ENCODE assay signal across 28 cellular contexts in genomic region chr2:198776616-198777406, GRCh38.
"Had no signal": no experiment of that assay in that cellular context is flagged by ENCODE, and none has a peak within 500 bp of the region (broad histone marks: within the 10 kb centered on the region; RNA-seq: fewer than 3 reads in every experiment).

No MANE protein-coding gene starts in this region.

- ATAC-seq: activated CD8-positive, alpha-beta T cell treated with anti-CD3 and anti-CD28 coated beads for 36 hours; activated T-cell treated with anti-CD3 and anti-CD28 coated beads, Interleukin-2, amount 50 U/mL, for 4 hours; activated T-helper 17 cell treated with anti-CD3 and anti-CD28 coated beads, Interleukin-2, amount 50 U/mL, for 72 hours; gastroesophageal sphincter; T-helper 17 cell had no signal

- DNase-seq: activated B cell treated with CpG ODN at 0.5 μM for 24 hours; activated CD4-positive, alpha-beta T cell treated with anti-CD3 and anti-CD28 coated beads for 48 hours; activated CD4-positive, alpha-beta T cell treated with anti-CD3 and anti-CD28 coated beads, Interleukin-2, amount 50 U/mL, for 1 hour; activated CD4-positive, alpha-beta T cell treated with anti-CD3 and anti-CD28 coated beads, Interleukin-2, amount 50 U/mL, for 48 hours; activated CD8-positive, alpha-beta memory T cell treated with anti-CD3 and anti-CD28 coated beads for 24 hours; activated CD8-positive, alpha-beta T cell treated with anti-CD3 and anti-CD28 coated beads for 36 hours; activated effector memory CD4-positive, alpha-beta T cell treated with Interleukin-2 at 50 U/mL for 16 hours; activated gamma-delta T cell treated with Interleukin-2 at 50 U/mL for 16 hours; activated naive CD4-positive, alpha-beta T cell treated with anti-CD3 and anti-CD28 coated beads, Interleukin-2, amount 50 U/mL, for 16 hours; activated naive CD4-positive, alpha-beta T cell treated with Interleukin-2 at 50 U/mL for 16 hours; activated T-cell treated with anti-CD3 and anti-CD28 coated beads, Interleukin-2, amount 50 U/mL, for 4 hours; amniotic stem cell; anterior cingulate cortex; brain microvascular endothelial cell; effector CD8-positive, alpha-beta T cell; esophagus squamous epithelium; foreskin melanocyte; T-helper 1 cell; T-helper 17 cell; T1000; WERI-Rb-1 had no signal

- H3K36me3 ChIP-seq: brain microvascular endothelial cell, esophagus squamous epithelium, gastroesophageal sphincter, WERI-Rb-1 had no signal

- H3K27me3 ChIP-seq: brain microvascular endothelial cell, esophagus squamous epithelium, gastroesophageal sphincter had no signal

- H3K9me3 ChIP-seq: esophagus squamous epithelium, gastroesophageal sphincter had no signal

- H3K4me3 ChIP-seq: esophagus squamous epithelium, gastroesophageal sphincter had no signal

- FAIRE-seq: astrocyte, bronchial epithelial cell, endometrium, endothelial cell of umbilical vein had no signal

- H3K27ac ChIP-seq: brain microvascular endothelial cell, epithelial cell of prostate, esophagus squamous epithelium, gastroesophageal sphincter, WERI-Rb-1 had no signal

- H3K4me1 ChIP-seq: esophagus squamous epithelium, gastroesophageal sphincter had no signal
